In genomic region chr9:6552033-6552737, GRCh38 we compare ENCODE assay signal across 11 cellular contexts.
DNase-seq lines count a peak whose midpoint lies in the region; ATAC-seq, FAIRE-seq and TF ChIP-seq lines count a peak whose summit lies in the region.
"Had no signal": no experiment of that assay in that cellular context is flagged by ENCODE, and none has a peak within 500 bp of the region (broad histone marks: within the 10 kb centered on the region; RNA-seq: fewer than 3 reads in every experiment).

No MANE protein-coding gene starts in this region.

- in situ Hi-C loops in HepG2 (cut with HindIII; ENCODE audit: extremely low pct_ligation_motif_present, low pct_unique_long_range_greater_than_20kb): no loop called here
- in situ Hi-C loops in G401 (cut with HindIII; ENCODE audit: low sequenced_read_pairs): no loop called here

- peak; percentile 29 for DNase-seq in HepG2 (ENCODE audit: low spot score)
- DNase-seq in right lobe of liver: no peak
- DNase-seq in NCI-H82 (lab: John Stamatoyannopoulos, UW): peak; percentile 82
- DNase-seq in epithelial cell of esophagus (ENCODE audit: low read depth): peak; percentile 21
- DNase-seq in G401 (ENCODE audit: low spot score): no peak
- no peak for DNase-seq in nucleus accumbens (lab: John Stamatoyannopoulos, UW)
- DNase-seq in frontal cortex (ENCODE audit: low spot score in 2 of 2): no peak
- DNase-seq: activated CD4-positive, alpha-beta memory T cell treated with anti-CD3 and anti-CD28 coated beads, Interleukin-2, amount 10 ng/mL, durations not matched to agents 7 days and 5 days; caudate nucleus had no signal

- intact Hi-C loops in HepG2 (cut with micrococcal nuclease; ENCODE audit: unreplicated experiment): no loop called here
- intact Hi-C loops in right lobe of liver (cut with DNase I): no loop called here

- no peak overlapping the region for H3K9ac ChIP-seq in HepG2 (ENCODE audit: insufficient read depth, low read depth, low read length)

- H3K27ac ChIP-seq in HepG2 (ENCODE audit: extremely low read length, insufficient read depth, low read length) (peak overlapping the region; percentile 45), right lobe of liver (no peak overlapping the region)
- H3K27ac ChIP-seq: C4-2B had no signal

- H4K20me1 ChIP-seq in HepG2 (ENCODE audit: insufficient read depth, low read length): no peaks in the 10 kb centered on the region

- no peaks in the 10 kb centered on the region for H3K27me3 ChIP-seq in HepG2 (ENCODE audit: control insufficient read depth in 1 of 2, insufficient read depth in 2 of 2, low read length in 2 of 2)
- no peaks in the 10 kb centered on the region for H3K27me3 ChIP-seq in right lobe of liver

- H3K4me2 ChIP-seq in HepG2 (ENCODE audit: low read depth, low read length): no peak overlapping the region

- ATAC-seq in HepG2 (peak; percentile 78), right lobe of liver (no peak), GM21447 (IDR thresholded peaks at IDR 0.05; ENCODE audit: unreplicated experiment) (no peak)

- FAIRE-seq in HepG2 (lab: Jason Lieb, UNC): no peak
- FAIRE-seq in frontal cortex (lab: Jason Lieb, UNC): no peak

- TF ChIP-seq POLR2A in HepG2 (IDR thresholded peaks at IDR 0.05; ENCODE audit: insufficient read depth in 1 of 2, low read depth in 2 of 2, low read length in 2 of 2): no peak
- no peak for TF ChIP-seq POLR2A in right lobe of liver (IDR thresholded peaks at IDR 0.05)

- POLR2A ChIA-PET in HepG2 (lab: Yijun Ruan, JAX): no interaction called here

- H3K4me3 ChIP-seq in HepG2 (replicated peaks in 1 of 3; ENCODE audit: insufficient read depth in 1 of 3, low read depth in 2 of 3, low read length in 3 of 3) (no peak overlapping the region), right lobe of liver (no peak overlapping the region), epithelial cell of esophagus (ENCODE audit: low read length) (no peak overlapping the region)

- TF ChIP-seq EP300 in HepG2 (IDR thresholded peaks at IDR 0.05; ENCODE audit: low read depth in 2 of 2, low read length in 2 of 2): no peak
- no peak for TF ChIP-seq EP300 in HepG2 (CRISPR knock-in tag; IDR thresholded peaks at IDR 0.05; ENCODE audit: borderline replicate concordance)

- peaks cover 12 to 40% of the 10 kb centered on the region in 2 experiments; a peak in 4 of 5 replicates for H3K36me3 ChIP-seq in HepG2 (replicated peaks in 1 of 2; ENCODE audit: control insufficient read depth in 1 of 2, insufficient read depth in 2 of 2, low read length in 2 of 2)
- peaks cover 0 to 54% (median 7%) of the 10 kb centered on the region in 4 donors for H3K36me3 ChIP-seq in right lobe of liver

- no peaks in the 10 kb centered on the region for H3K9me3 ChIP-seq in HepG2 (ENCODE audit: low read length)
- H3K9me3 ChIP-seq in right lobe of liver: no peaks in the 10 kb centered on the region

- CTCF ChIA-PET in HepG2 (lab: Yijun Ruan, JAX; ENCODE audit: low intra/inter-chr PET ratio, low total read pairs): no interaction called here

- no TSS peak for BruUV-seq in HepG2 (replicated peaks; lab: Mats Ljungman, UMichigan)

- H3K4me1 ChIP-seq in HepG2 (ENCODE audit: insufficient read depth, low read length) (peaks cover 14% of the 10 kb centered on the region), right lobe of liver (no peaks in the 10 kb centered on the region)

- no peak for TF ChIP-seq CTCF in HepG2 (CRISPR knock-in tag; IDR thresholded peaks at IDR 0.05)
- TF ChIP-seq CTCF in right lobe of liver (IDR thresholded peaks at IDR 0.05): no peak
- TF ChIP-seq CTCF in epithelial cell of esophagus (IDR thresholded peaks at IDR 0.05; ENCODE audit: insufficient read depth, low read depth, low read length, missing control alignments): peak; percentile 18

- H2AFZ ChIP-seq in HepG2 (ENCODE audit: low read length): no peak overlapping the region

- H3K79me2 ChIP-seq in HepG2 (ENCODE audit: insufficient read depth, low read length): no peaks in the 10 kb centered on the region

- no peak for TF ChIP-seq RAD21 in HepG2 (CRISPR knock-in tag; IDR thresholded peaks at IDR 0.05)

- 97% methylated on average over 7 of the region's 7 CpGs for WGBS in HepG2 (ENCODE audit: low lambda C conversion rate)
- 89% methylated on average over 2 of the region's 7 CpGs for WGBS in right lobe of liver (ENCODE audit: insufficient coverage, low coverage, low lambda C conversion rate, missing lambda C conversion rate)

TF ChIP-seq in HepG2, 621 proteins besides CTCF, POLR2A, EP300 and RAD21:
- TF ChIP-seq FOXC1 (CRISPR knock-in tag; IDR thresholded peaks at IDR 0.05; ENCODE audit: borderline replicate concordance) (0 out of 2 replicates have a peak, but pooled peaks have one; percentile 21), ZFP90 (CRISPR knock-in tag; IDR thresholded peaks at IDR 0.05; ENCODE audit: borderline replicate concordance) (peak; percentile 54; the same call in 1 of the 2 replicates), IRF1 (CRISPR knock-in tag; IDR thresholded peaks at IDR 0.05; ENCODE audit: low read depth) (no peak), SIX1 (CRISPR knock-in tag; IDR thresholded peaks at IDR 0.05; ENCODE audit: borderline replicate concordance) (peak; percentile 19; the same call in 1 of the 2 replicates), PHF21A (CRISPR knock-in tag; IDR thresholded peaks at IDR 0.05) (0 out of 2 replicates have a peak, but pooled peaks have one; percentile 26), ZNF577 (CRISPR knock-in tag; IDR thresholded peaks at IDR 0.05; ENCODE audit: borderline replicate concordance, low read depth) (no peak), RBM22 (optimal IDR thresholded peaks at IDR 0.05; ENCODE audit: low read length) (peak; percentile 54)
TF ChIP-seq in HepG2: peak in this region for 5.

Comparison
In these comparisons a context has a peak if more than half of its experiments do, and no peak if none do; other contexts are left out.
1. DNase-seq: peak in HepG2 (single experiment), NCI-H82 (single experiment) and epithelial cell of esophagus (single experiment); none in right lobe of liver (0 of 3), G401 (single experiment), nucleus accumbens (0 of 56) and frontal cortex (0 of 2).